ENCODE assay signal across 12 cellular contexts in genomic region chr6:44176935-44177509, GRCh38. TPM values are rescaled to one million over a fixed set of nuclear protein-coding genes. Genes with fewer than 3 reads are reported as not detected.
A peak's percentile ranks its signal among the peaks of the same experiment; 100 is the strongest.
DNase-seq lines count a peak whose midpoint lies in the region; ATAC-seq and TF ChIP-seq lines count a peak whose summit lies in the region.
"Had no signal": no experiment of that assay in that cellular context is flagged by ENCODE, and none has a peak within 500 bp of the region (broad histone marks: within the 10 kb centered on the region; RNA-seq: fewer than 3 reads in every experiment).

No MANE protein-coding gene starts in this region.

- H3K9ac ChIP-seq in BLaER1 treated with 17β-estradiol and CSF1 and Interleukin-3, amounts not matched to agents 10 nM and 100 nM = peak overlapping the region; percentile 12 to 63 (median 42); a peak in 18 of 22 replicates

- peak overlapping the region in 9 of 11 experiments; percentile 11 to 66 (median 53); a peak in 13 of 22 replicates for H3K27ac ChIP-seq in BLaER1 treated with 17β-estradiol and CSF1 and Interleukin-3, amounts not matched to agents 10 nM and 100 nM
- no peak overlapping the region for H3K27ac ChIP-seq in psoas muscle

- peaks cover 24 to 49% (median 38%) of the 10 kb centered on the region in 10 experiments for H3K4me1 ChIP-seq in BLaER1 treated with 17β-estradiol and CSF1 and Interleukin-3, amounts not matched to agents 10 nM and 100 nM
- H3K4me1 ChIP-seq in psoas muscle = peaks cover 11% of the 10 kb centered on the region

- H3K27me3 ChIP-seq in BLaER1 treated with 17β-estradiol and CSF1 and Interleukin-3, amounts not matched to agents 10 nM and 100 nM = no peaks in the 10 kb centered on the region
- no peaks in the 10 kb centered on the region for H3K27me3 ChIP-seq in psoas muscle (ENCODE audit: insufficient read depth in 3 of 3, low read length in 2 of 3)

- POLR2A ChIA-PET in activated CD4-positive, alpha-beta T cell treated with anti-CD3 and anti-CD28 coated beads for 36 hours (lab: Charles Lee) = no interaction called here

- no peak overlapping the region for H3K4me3 Mint-ChIP-seq in activated CD4-positive, alpha-beta T cell treated with anti-CD3 and anti-CD28 coated beads for 36 hours
- H3K4me3 Mint-ChIP-seq: neural crest cell had no signal

- ATAC-seq in GM18517 (IDR thresholded peaks at IDR 0.05; ENCODE audit: unreplicated experiment) (peak; percentile 47), HG03432 (IDR thresholded peaks at IDR 0.05; ENCODE audit: unreplicated experiment) (peak; percentile 62), psoas muscle (no peak)
- ATAC-seq in activated CD4-positive, alpha-beta T cell treated with anti-CD3 and anti-CD28 coated beads for 36 hours = no peak

- DNase-seq in central memory CD4-positive, alpha-beta T cell = peak; percentile 8
- DNase-seq in NCI-H774 (lab: John Stamatoyannopoulos, UW) = no peak
- DNase-seq in psoas muscle = no peak
- DNase-seq in activated CD4-positive, alpha-beta T cell treated with anti-CD3 and anti-CD28 coated beads for 36 hours = no peak
- no peak for DNase-seq in DMS79 treated with DMSO at 0.1 percent for 48 hours (lab: John Stamatoyannopoulos, UW)
- DNase-seq: anterior cingulate cortex; NCI-H1092 treated with DMSO at 0.1 percent for 48 hours; stimulated activated naive CD4-positive, alpha-beta T cell treated with Interleukin-2 at 50 U/mL for 16 hours had no signal

- WGBS in psoas muscle, 3 donors = 69 to 73% (median 73%) methylated on average over 21 of the region's 21 CpGs

- peaks cover 22% of the 10 kb centered on the region for H3K4me1 Mint-ChIP-seq in activated CD4-positive, alpha-beta T cell treated with anti-CD3 and anti-CD28 coated beads for 36 hours

- no peak overlapping the region for H3K27ac Mint-ChIP-seq in activated CD4-positive, alpha-beta T cell treated with anti-CD3 and anti-CD28 coated beads for 36 hours

- intact Hi-C loops in psoas muscle (cut with DNase I) = no loop called here
- intact Hi-C loops in activated CD4-positive, alpha-beta T cell treated with anti-CD3 and anti-CD28 coated beads for 36 hours (cut with DNase I, micrococcal nuclease) = no loop called here

- H3K9me3 ChIP-seq in BLaER1 treated with 17β-estradiol and CSF1 and Interleukin-3, amounts not matched to agents 10 nM and 100 nM (replicated peaks in 1 of 11) = no peaks in the 10 kb centered on the region; a peak in 1 of 22 replicates
- H3K9me3 ChIP-seq in psoas muscle = no peaks in the 10 kb centered on the region

- peaks cover 0 to 22% (median 0%) of the 10 kb centered on the region in 11 experiments; a peak in 3 of 22 replicates for H4K20me1 ChIP-seq in BLaER1 treated with 17β-estradiol and CSF1 and Interleukin-3, amounts not matched to agents 10 nM and 100 nM

- H3K9me3 Mint-ChIP-seq in activated CD4-positive, alpha-beta T cell treated with anti-CD3 and anti-CD28 coated beads for 36 hours (ENCODE audit: low read depth) = no peaks in the 10 kb centered on the region
- H3K9me3 Mint-ChIP-seq: neural crest cell had no signal

- peak overlapping the region; percentile 82 to 100 (median 97) for H3K4me2 ChIP-seq in BLaER1 treated with 17β-estradiol and CSF1 and Interleukin-3, amounts not matched to agents 10 nM and 100 nM

- no peaks in the 10 kb centered on the region for H3K27me3 Mint-ChIP-seq in activated CD4-positive, alpha-beta T cell treated with anti-CD3 and anti-CD28 coated beads for 36 hours

- H3K36me3 ChIP-seq in BLaER1 treated with 17β-estradiol and CSF1 and Interleukin-3, amounts not matched to agents 10 nM and 100 nM = no peaks in the 10 kb centered on the region
- no peaks in the 10 kb centered on the region for H3K36me3 ChIP-seq in psoas muscle (ENCODE audit: insufficient read depth in 1 of 2, low read depth in 1 of 2)

- no peak for TF ChIP-seq CTCF in psoas muscle (IDR thresholded peaks at IDR 0.05)

- CTCF ChIA-PET in activated CD4-positive, alpha-beta T cell treated with anti-CD3 and anti-CD28 coated beads for 36 hours (lab: Charles Lee) = interaction anchor here (0.8 to 1.6 kb wide), 2 partner anchors 9 to 77 kb away, joined by 4 to 6 read pairs; no protein-coding TSS in a partner anchor

- H3K36me3 Mint-ChIP-seq in activated CD4-positive, alpha-beta T cell treated with anti-CD3 and anti-CD28 coated beads for 36 hours (ENCODE audit: low read depth) = no peaks in the 10 kb centered on the region

- peak overlapping the region; percentile 28 to 70 (median 53); a peak in 19 of 20 replicates for H3K4me3 ChIP-seq in BLaER1 treated with 17β-estradiol and CSF1 and Interleukin-3, amounts not matched to agents 10 nM and 100 nM
- H3K4me3 ChIP-seq in psoas muscle = no peak overlapping the region

RNA-seq across cellular contexts. Expression of gene CAPN11, which starts 18.4 kb away (rescaled TPM):
- total RNA-seq in psoas muscle = under 1 TPM in 1 of 4 donors, not detected in 3; 0.32 TPM
- under 1 TPM; 0.05 to 0.16 (median 0.11) TPM for polyA plus RNA-seq in psoas muscle
- total RNA-seq in activated CD4-positive, alpha-beta T cell treated with anti-CD3 and anti-CD28 coated beads for 36 hours = 1 to 10 TPM; 1.2 to 1.3 TPM
- total RNA-seq: neural crest cell had no signal

RNA-seq across cellular contexts. Expression of gene MYMX, which starts 39.7 kb away (rescaled TPM):
- total RNA-seq in psoas muscle = under 1 TPM in 3 of 4 donors, not detected in 1; 0.34 to 0.54 (median 0.36) TPM
- polyA plus RNA-seq in psoas muscle = under 1 TPM in 2 of 3 donors, not detected in 1; 0.09 to 0.61 TPM
- not detected for total RNA-seq in activated CD4-positive, alpha-beta T cell treated with anti-CD3 and anti-CD28 coated beads for 36 hours
- total RNA-seq: neural crest cell had no signal

RNA-seq across cellular contexts. Expression of gene SLC29A1, which starts 46.4 kb away (rescaled TPM):
- 10 to 100 TPM; 29.6 to 80.7 (median 41.6) TPM for total RNA-seq in psoas muscle
- 10 to 100 TPM; 29.1 to 39.7 (median 39.1) TPM for polyA plus RNA-seq in psoas muscle
- 10 to 100 TPM; 59.8 to 98.3 TPM for total RNA-seq in activated CD4-positive, alpha-beta T cell treated with anti-CD3 and anti-CD28 coated beads for 36 hours

RNA-seq across cellular contexts. Expression of gene TMEM63B, which starts 49.7 kb away (rescaled TPM):
- total RNA-seq in psoas muscle = 100 to 1,000 TPM in 1 of 4 donors, 10 to 100 TPM in 3; 32.7 to 121 (median 40.3) TPM
- polyA plus RNA-seq in psoas muscle = 10 to 100 TPM; 23.5 to 39.2 (median 27.9) TPM
- total RNA-seq in activated CD4-positive, alpha-beta T cell treated with anti-CD3 and anti-CD28 coated beads for 36 hours = 10 to 100 TPM; 10.9 to 15.2 TPM

RNA-seq across cellular contexts. Expression of gene MRPL14, which starts 49.8 kb away (rescaled TPM):
- 100 to 1,000 TPM in 3 of 4 donors, 10 to 100 TPM in 1; 62.3 to 177 (median 113) TPM for total RNA-seq in psoas muscle
- 100 to 1,000 TPM; 166 to 308 (median 197) TPM for polyA plus RNA-seq in psoas muscle
- 10 to 100 TPM; 29.5 to 43.3 TPM for total RNA-seq in activated CD4-positive, alpha-beta T cell treated with anti-CD3 and anti-CD28 coated beads for 36 hours

Comparison
In these comparisons a context has a peak if more than half of its experiments do, and no peak if none do; other contexts are left out.
1. ATAC-seq: peak in GM18517 (single experiment) and HG03432 (single experiment); none in psoas muscle (0 of 4) and activated CD4-positive, alpha-beta T cell treated with anti-CD3 and anti-CD28 coated beads for 36 hours (single experiment).